ENCODE assay signal across 13 cellular contexts in the genomic region with DNA sequence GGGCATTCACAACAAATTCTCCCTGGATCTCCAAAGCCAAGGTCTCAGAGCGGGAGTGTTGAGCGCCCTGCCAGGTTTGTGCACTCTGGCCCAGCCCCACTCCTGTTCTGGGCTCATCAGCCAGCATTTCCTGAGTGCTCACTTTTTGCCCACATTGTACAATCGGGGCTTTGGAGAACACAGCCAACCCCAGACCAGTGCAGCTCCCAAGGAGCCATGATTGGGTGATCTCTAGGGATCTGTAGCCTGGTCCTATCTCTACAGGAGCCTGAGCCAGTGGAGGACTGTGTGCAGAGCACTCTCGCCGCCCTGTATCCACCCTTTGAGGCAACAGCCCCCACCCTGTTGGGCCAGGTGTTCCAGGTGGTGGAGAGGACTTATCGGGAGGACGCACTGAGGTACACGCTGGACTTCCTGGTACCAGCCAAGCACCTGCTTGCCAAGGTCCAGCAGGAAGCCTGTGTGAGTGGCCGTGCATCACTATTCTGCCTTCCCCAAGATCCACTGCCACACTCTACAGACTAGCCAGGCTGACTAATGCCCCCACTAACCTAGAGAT. TPM values are rescaled to one million over a fixed set of nuclear protein-coding genes. Genes with fewer than 3 reads are reported as not detected.
DNase-seq lines count a peak whose midpoint lies in the region; ATAC-seq and TF ChIP-seq lines count a peak whose summit lies in the region.
"Had no signal": no experiment of that assay in that cellular context is flagged by ENCODE, and none has a peak within 500 bp of the region (broad histone marks: within the 10 kb centered on the region; RNA-seq: fewer than 3 reads in every experiment).

No MANE protein-coding gene starts in this region.

- peaks cover 13 to 45% (median 37%) of the 10 kb centered on the region in 3 donors for H3K36me3 ChIP-seq in tibial artery

- no peaks in the 10 kb centered on the region for H3K36me3 Mint-ChIP-seq in activated naive CD8-positive, alpha-beta T cell
- H3K36me3 Mint-ChIP-seq in activated naive CD8-positive, alpha-beta T cell treated with anti-CD3 and anti-CD28 coated beads for 36 hours = no peaks in the 10 kb centered on the region
- H3K36me3 Mint-ChIP-seq in naive B cell = no peaks in the 10 kb centered on the region
- H3K36me3 Mint-ChIP-seq: memory B cell had no signal

- no peak for ATAC-seq in naive B cell (ENCODE audit: low read depth in 2 of 2)
- ATAC-seq in HG02852 (IDR thresholded peaks at IDR 0.05; ENCODE audit: unreplicated experiment) = no peak
- ATAC-seq: stimulated activated naive CD8-positive, alpha-beta T cell treated with anti-CD3 and anti-CD28 coated beads, Interleukin-15, Interleukin-2, amounts not matched to agents 100 U/mL and 50 U/mL, for 24 hours had no signal

- H3K27ac Mint-ChIP-seq in activated naive CD8-positive, alpha-beta T cell = no peak overlapping the region
- no peak overlapping the region for H3K27ac Mint-ChIP-seq in activated naive CD8-positive, alpha-beta T cell treated with anti-CD3 and anti-CD28 coated beads for 36 hours
- peak overlapping the region in 1 of 6 donors; percentile 83 for H3K27ac Mint-ChIP-seq in naive B cell
- H3K27ac Mint-ChIP-seq: memory B cell had no signal

- H3K27ac ChIP-seq in tibial artery = peak overlapping the region; percentile 86 to 92

- H3K27me3 Mint-ChIP-seq in activated naive CD8-positive, alpha-beta T cell = peaks cover 23% of the 10 kb centered on the region
- H3K27me3 Mint-ChIP-seq in activated naive CD8-positive, alpha-beta T cell treated with anti-CD3 and anti-CD28 coated beads for 36 hours = peaks cover 52% of the 10 kb centered on the region
- H3K27me3 Mint-ChIP-seq in naive B cell = peaks cover 4 to 44% (median 29%) of the 10 kb centered on the region in 3 donors

- intact Hi-C loops in tibial artery (cut with DNase I; ENCODE audit: low total_unique reads) = no loop called here

- H3K4me3 ChIP-seq in tibial artery = no peak overlapping the region

- peaks cover 29% of the 10 kb centered on the region for H3K4me1 Mint-ChIP-seq in activated naive CD8-positive, alpha-beta T cell (ENCODE audit: low read depth)
- H3K4me1 Mint-ChIP-seq in activated naive CD8-positive, alpha-beta T cell treated with anti-CD3 and anti-CD28 coated beads for 36 hours = peaks cover 28% of the 10 kb centered on the region
- peaks cover 42 to 44% (median 42%) of the 10 kb centered on the region in 3 donors for H3K4me1 Mint-ChIP-seq in naive B cell

- no peak for TF ChIP-seq CTCF in tibial artery (IDR thresholded peaks at IDR 0.05)

- peaks cover 0 to 40% (median 28%) of the 10 kb centered on the region in 4 donors for H3K4me1 ChIP-seq in tibial artery

- peak overlapping the region; percentile 81 for H3K4me3 Mint-ChIP-seq in activated naive CD8-positive, alpha-beta T cell
- no peak overlapping the region for H3K4me3 Mint-ChIP-seq in activated naive CD8-positive, alpha-beta T cell treated with anti-CD3 and anti-CD28 coated beads for 36 hours
- peak overlapping the region in 6 of 8 donors; percentile 85 to 95 (median 92) for H3K4me3 Mint-ChIP-seq in naive B cell

- DNase-seq in activated naive CD8-positive, alpha-beta T cell treated with anti-CD3 and anti-CD28 coated beads for 36 hours = no peak
- DNase-seq in cerebellar cortex (ENCODE audit: low spot score) (peak; percentile 20), naive B cell (no peak), tibial artery (no peak), HT-29 (ENCODE audit: low spot score) (no peak), cerebellar nuclear complex (lab: John Stamatoyannopoulos, UW) (no peak)
- DNase-seq: ACHN; NCI-H526; stimulated activated naive CD8-positive, alpha-beta T cell treated with anti-CD3 and anti-CD28 coated beads, Interleukin-15, Interleukin-2, amounts not matched to agents 100 U/mL and 50 U/mL, for 24 hours had no signal

- H3K9me3 Mint-ChIP-seq in activated naive CD8-positive, alpha-beta T cell (ENCODE audit: low read depth) = no peaks in the 10 kb centered on the region
- no peaks in the 10 kb centered on the region for H3K9me3 Mint-ChIP-seq in activated naive CD8-positive, alpha-beta T cell treated with anti-CD3 and anti-CD28 coated beads for 36 hours
- H3K9me3 Mint-ChIP-seq in naive B cell = no peaks in the 10 kb centered on the region
- H3K9me3 Mint-ChIP-seq: memory B cell had no signal

- H3K27me3 ChIP-seq in tibial artery = no peaks in the 10 kb centered on the region

- H3K9me3 ChIP-seq in tibial artery = no peaks in the 10 kb centered on the region

RNA-seq across cellular contexts. Expression of a gene that starts 2.8 kb away (rescaled TPM):
- under 1 TPM in 1 of 2 experiments, not detected in 1; 0.21 TPM for total RNA-seq in activated naive CD8-positive, alpha-beta T cell treated with anti-CD3 and anti-CD28 coated beads for 36 hours
- polyA plus RNA-seq in naive B cell (ENCODE audit: low read depth in 6 of 6) = under 1 TPM in 5 of 6 donors, not detected in 1; 0.07 to 0.99 (median 0.27) TPM
- 18.4 and 20.0 TPM in 2 replicates for total RNA-seq in HT-29 (2014; rRNA removed; shearing (Covaris generic))

RNA-seq across cellular contexts. Expression of a gene that starts 15.2 kb away (rescaled TPM):
- not detected for total RNA-seq in activated naive CD8-positive, alpha-beta T cell treated with anti-CD3 and anti-CD28 coated beads for 36 hours
- not detected for polyA plus RNA-seq in naive B cell (ENCODE audit: low read depth in 6 of 6)
- not detected in 2 replicates for total RNA-seq in HT-29 (2014; rRNA removed; shearing (Covaris generic))
- total RNA-seq: LHCN-M2 had no signal

RNA-seq across cellular contexts. Expression of a gene that starts 25.6 kb away (rescaled TPM):
- total RNA-seq in activated naive CD8-positive, alpha-beta T cell treated with anti-CD3 and anti-CD28 coated beads for 36 hours = 1 to 10 TPM; 6.9 to 8.6 TPM
- polyA plus RNA-seq in naive B cell (ENCODE audit: low read depth in 6 of 6) = 1 to 10 TPM in 1 of 6 donors, under 1 TPM in 3, not detected in 2; 0.13 to 1.1 (median 0.56) TPM
- 13.6 and 14.6 TPM in 2 replicates for total RNA-seq in HT-29 (2014; rRNA removed; shearing (Covaris generic))

RNA-seq across cellular contexts. Expression of a gene that starts 28.0 kb away (rescaled TPM):
- total RNA-seq in activated naive CD8-positive, alpha-beta T cell treated with anti-CD3 and anti-CD28 coated beads for 36 hours = not detected
- not detected for polyA plus RNA-seq in naive B cell (ENCODE audit: low read depth in 6 of 6)
- total RNA-seq in HT-29 (2014; rRNA removed; shearing (Covaris generic)) = 0.41 TPM in 1 of 2 replicates, not detected in the other
- total RNA-seq: LHCN-M2 had no signal

RNA-seq across cellular contexts. Expression of a gene that starts 30.7 kb away (rescaled TPM):
- total RNA-seq in activated naive CD8-positive, alpha-beta T cell treated with anti-CD3 and anti-CD28 coated beads for 36 hours = not detected
- not detected for polyA plus RNA-seq in naive B cell (ENCODE audit: low read depth in 6 of 6)
- total RNA-seq in HT-29 (2014; rRNA removed; shearing (Covaris generic)) = not detected in 2 replicates
- total RNA-seq: LHCN-M2 had no signal

Comparison
In these comparisons a context has a peak if more than half of its experiments do, and no peak if none do; other contexts are left out.
1. RNA of a gene that starts 2.8 kb away (total RNA-seq): 18.4 to 20.0 TPM in HT-29; 0.21 TPM in activated naive CD8-positive, alpha-beta T cell treated with anti-CD3 and anti-CD28 coated beads for 36 hours; every median in the first group is over 10 times any median in the second.